Comparison of ENCODE assay signal across 13 cellular contexts in genomic region chr3:42336103-42336502, GRCh38.
DNase-seq lines count a peak whose midpoint lies in the region; ATAC-seq and TF ChIP-seq lines count a peak whose summit lies in the region.
"Had no signal": no experiment of that assay in that cellular context is flagged by ENCODE, and none has a peak within 500 bp of the region (broad histone marks: within the 10 kb centered on the region; RNA-seq: fewer than 3 reads in every experiment).

No MANE protein-coding gene starts in this region.

- TF ChIP-seq CTCF in mammary epithelial cell (conservative IDR thresholded peaks at IDR 0.05 in 1 of 2, IDR thresholded peaks at IDR 0.05 in 1 of 2; ENCODE audit: extremely low read depth in 1 of 2, insufficient read depth in 1 of 2, low read depth in 1 of 2, low read length in 2 of 2) (no peak), breast epithelium (IDR thresholded peaks at IDR 0.05) (no peak)

- CTCF ChIA-PET in mammary epithelial cell (lab: Charles Lee; ENCODE audit: low non-redundant PET), result no interaction called here

- no peaks in the 10 kb centered on the region for H3K9me3 ChIP-seq in mammary epithelial cell (replicated peaks; ENCODE audit: insufficient read depth, low read length)
- H3K9me3 ChIP-seq in breast epithelium, result no peaks in the 10 kb centered on the region
- H3K9me3 ChIP-seq in right cardiac atrium (ENCODE audit: control insufficient read depth, low read length), result no peaks in the 10 kb centered on the region
- H3K9me3 ChIP-seq: BLaER1 had no signal

- no TSS peak for BruUV-seq in mammary epithelial cell (replicated peaks; lab: Mats Ljungman, UMichigan)

- dilution Hi-C loops in mammary epithelial cell (cut with HindIII; ENCODE audit: low sequenced_read_pairs), result no loop called here

- no peak overlapping the region for H2AFZ ChIP-seq in mammary epithelial cell (ENCODE audit: low read depth, low read length)

- H3K27me3 ChIP-seq in mammary epithelial cell (ENCODE audit: insufficient read depth, low read length), result no peaks in the 10 kb centered on the region
- H3K27me3 ChIP-seq in breast epithelium, result no peaks in the 10 kb centered on the region
- no peaks in the 10 kb centered on the region for H3K27me3 ChIP-seq in right cardiac atrium (ENCODE audit: control insufficient read depth, insufficient read depth)
- H3K27me3 ChIP-seq: BLaER1 had no signal

- in situ Hi-C loops in mammary epithelial cell (cut with MboI; ENCODE audit: low sequenced_read_pairs in 2 of 2), result no loop called here

- H3K27ac ChIP-seq in mammary epithelial cell (ENCODE audit: insufficient read depth, low read depth, low read length) (no peak overlapping the region), breast epithelium (no peak overlapping the region), epithelial cell of prostate (no peak overlapping the region), right cardiac atrium (ENCODE audit: low read length) (no peak overlapping the region)
- H3K27ac ChIP-seq: BLaER1 had no signal

- no peaks in the 10 kb centered on the region for H4K20me1 ChIP-seq in mammary epithelial cell (ENCODE audit: insufficient read depth, low read length)
- H4K20me1 ChIP-seq: BLaER1 had no signal

- TF ChIP-seq POLR2A in breast epithelium (IDR thresholded peaks at IDR 0.05), result no peak

- no peak overlapping the region for H3K9ac ChIP-seq in mammary epithelial cell (ENCODE audit: insufficient read depth, low read length)
- H3K9ac ChIP-seq: BLaER1 had no signal

- ATAC-seq in right cardiac atrium, result no peak

- H3K79me2 ChIP-seq in mammary epithelial cell (ENCODE audit: insufficient read depth, low read length), result no peaks in the 10 kb centered on the region

- intact Hi-C loops in mammary epithelial cell (cut with micrococcal nuclease), result loop anchor here (2.0 kb wide), 1 partner anchor 79 kb away; no protein-coding TSS in a partner anchor
- intact Hi-C loops in breast epithelium (cut with DNase I; ENCODE audit: low total_unique reads), result loop anchor here (5.0 kb wide), 1 partner anchor 324 kb away; no protein-coding TSS in a partner anchor
- intact Hi-C loops in right cardiac atrium (cut with DNase I), result no loop called here

- peaks cover 10% of the 10 kb centered on the region for H3K4me1 ChIP-seq in mammary epithelial cell (ENCODE audit: insufficient read depth, low read length)
- no peaks in the 10 kb centered on the region for H3K4me1 ChIP-seq in breast epithelium
- no peaks in the 10 kb centered on the region for H3K4me1 ChIP-seq in right cardiac atrium (ENCODE audit: control insufficient read depth, insufficient read depth, low read length)
- H3K4me1 ChIP-seq: BLaER1 had no signal

- H3K36me3 ChIP-seq in mammary epithelial cell (ENCODE audit: insufficient read depth, low read length), result no peaks in the 10 kb centered on the region
- H3K36me3 ChIP-seq in breast epithelium, result no peaks in the 10 kb centered on the region
- H3K36me3 ChIP-seq: BLaER1 had no signal

- WGBS in mammary epithelial cell (ENCODE audit: low coverage, missing lambda C conversion rate), result 89% methylated on average over 1 of the region's 1 CpG
- 86% methylated on average over 1 of the region's 1 CpG for WGBS in right cardiac atrium

- no peak overlapping the region for H3K4me2 ChIP-seq in mammary epithelial cell (ENCODE audit: insufficient read depth, low read depth, low read length)
- H3K4me2 ChIP-seq: BLaER1 had no signal

- DNase-seq in mammary epithelial cell (peak; percentile 46), breast epithelium (ENCODE audit: low spot score in 2 of 2) (no peak), epithelial cell of prostate (ENCODE audit: low read depth, low spot score) (peak; percentile 18), iris pigment epithelial cell (ENCODE audit: low read depth) (peak; percentile 2), mesenteric fat pad (ENCODE audit: low spot score) (no peak), C1 segment of cervical spinal cord (lab: John Stamatoyannopoulos, UW) (no peak), right cardiac atrium (no peak), middle frontal gyrus (ENCODE audit: extremely low spot score, low spot score) (no peak)
- DNase-seq: 8988T; AML-193; CD4-positive, CD25-positive, alpha-beta regulatory T cell; DMS53 had no signal

- H3K4me3 ChIP-seq in mammary epithelial cell (replicated peaks in 1 of 3; ENCODE audit: insufficient read depth in 1 of 3, low read depth in 2 of 3, low read length in 3 of 3), result no peak overlapping the region
- no peak overlapping the region for H3K4me3 ChIP-seq in breast epithelium
- H3K4me3 ChIP-seq in right cardiac atrium (ENCODE audit: low read length), result no peak overlapping the region
- H3K4me3 ChIP-seq: BLaER1 had no signal

Comparison
In these comparisons a context has a peak if more than half of its experiments do, and no peak if none do; other contexts are left out.
1. DNase-seq: peak in mammary epithelial cell (single experiment), epithelial cell of prostate (single experiment) and iris pigment epithelial cell (single experiment); none in breast epithelium (0 of 2), mesenteric fat pad (single experiment), C1 segment of cervical spinal cord (0 of 14), right cardiac atrium (0 of 3) and middle frontal gyrus (single experiment).
2. intact Hi-C loops: an anchor here in mammary epithelial cell (2.0 kb wide) and breast epithelium (5.0 kb wide); none called in right cardiac atrium.